In genomic region chr6:27318973-27319372, GRCh38 we compare ENCODE assay signal across 1 cellular context.
TF ChIP-seq lines count a peak whose summit lies in the region.

No MANE protein-coding gene starts in this region.

TF ChIP-seq in K562, 482 proteins besides CTCF, POLR2A, EP300 and RAD21:
- TF ChIP-seq TBP (optimal IDR thresholded peaks at IDR 0.05; ENCODE audit: low read depth, low read length) = peak; percentile 74
- TF ChIP-seq ZC3H4 (CRISPR knock-in tag; IDR thresholded peaks at IDR 0.05; ENCODE audit: borderline replicate concordance) = no peak
- no peak for TF ChIP-seq RFX5 (IDR thresholded peaks at IDR 0.05; ENCODE audit: low read depth, low read length)
- TF ChIP-seq NCOA4 (IDR thresholded peaks at IDR 0.05; ENCODE audit: partially characterized antibody) = no peak
- TF ChIP-seq THAP7 (CRISPR knock-in tag; IDR thresholded peaks at IDR 0.05) = no peak
- no peak for TF ChIP-seq MCM3 (IDR thresholded peaks at IDR 0.05)
- no peak for TF ChIP-seq ZNF165 (CRISPR knock-in tag; IDR thresholded peaks at IDR 0.05; ENCODE audit: borderline replicate concordance)
- TF ChIP-seq PML (IDR thresholded peaks at IDR 0.05; ENCODE audit: low read length) = peak; percentile 66; the same call in 1 of the 2 replicates
- no peak for TF ChIP-seq ZFP36 (IDR thresholded peaks at IDR 0.05; ENCODE audit: low read depth, low read length, partially characterized antibody)
- no peak for TF ChIP-seq ZNF696 (CRISPR knock-in tag; conservative IDR thresholded peaks at IDR 0.05)
- no peak for TF ChIP-seq BRD9 (IDR thresholded peaks at IDR 0.05; ENCODE audit: low read depth, partially characterized antibody)
- peak; percentile 28; the same call in 1 of the 2 replicates for TF ChIP-seq CTBP1 (IDR thresholded peaks at IDR 0.05; ENCODE audit: borderline replicate concordance)
- TF ChIP-seq, protein P1, sequence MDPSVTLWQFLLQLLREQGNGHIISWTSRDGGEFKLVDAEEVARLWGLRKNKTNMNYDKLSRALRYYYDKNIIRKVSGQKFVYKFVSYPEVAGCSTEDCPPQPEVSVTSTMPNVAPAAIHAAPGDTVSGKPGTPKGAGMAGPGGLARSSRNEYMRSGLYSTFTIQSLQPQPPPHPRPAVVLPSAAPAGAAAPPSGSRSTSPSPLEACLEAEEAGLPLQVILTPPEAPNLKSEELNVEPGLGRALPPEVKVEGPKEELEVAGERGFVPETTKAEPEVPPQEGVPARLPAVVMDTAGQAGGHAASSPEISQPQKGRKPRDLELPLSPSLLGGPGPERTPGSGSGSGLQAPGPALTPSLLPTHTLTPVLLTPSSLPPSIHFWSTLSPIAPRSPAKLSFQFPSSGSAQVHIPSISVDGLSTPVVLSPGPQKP (CRISPR knock-in tag; IDR thresholded peaks at IDR 0.05) = no peak
- no peak for TF ChIP-seq SNIP1 (IDR thresholded peaks at IDR 0.05; ENCODE audit: low read depth)
- 0 out of 2 replicates have a peak, but pooled peaks have one; percentile 23 for TF ChIP-seq RBFOX2 (IDR thresholded peaks at IDR 0.05; ENCODE audit: low read depth, low read length)
- TF ChIP-seq DACH1 (IDR thresholded peaks at IDR 0.05; ENCODE audit: partially characterized antibody) = no peak
- TF ChIP-seq NFE2 (IDR thresholded peaks at IDR 0.05; ENCODE audit: low read depth) = peak; percentile 58; the same call in 1 of the 2 replicates
- TF ChIP-seq LEF1 (IDR thresholded peaks at IDR 0.05) = no peak
- no peak for TF ChIP-seq ZNF324 (CRISPR knock-in tag; IDR thresholded peaks at IDR 0.05)
- TF ChIP-seq NR3C1 (CRISPR knock-in tag; IDR thresholded peaks at IDR 0.05) = no peak
- TF ChIP-seq SFPQ (IDR thresholded peaks at IDR 0.05; ENCODE audit: low read depth, low read length) = no peak
- TF ChIP-seq, protein P2, sequence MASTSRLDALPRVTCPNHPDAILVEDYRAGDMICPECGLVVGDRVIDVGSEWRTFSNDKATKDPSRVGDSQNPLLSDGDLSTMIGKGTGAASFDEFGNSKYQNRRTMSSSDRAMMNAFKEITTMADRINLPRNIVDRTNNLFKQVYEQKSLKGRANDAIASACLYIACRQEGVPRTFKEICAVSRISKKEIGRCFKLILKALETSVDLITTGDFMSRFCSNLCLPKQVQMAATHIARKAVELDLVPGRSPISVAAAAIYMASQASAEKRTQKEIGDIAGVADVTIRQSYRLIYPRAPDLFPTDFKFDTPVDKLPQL (IDR thresholded peaks at IDR 0.05; ENCODE audit: extremely low read depth, insufficient read length) = peak; percentile 60
- TF ChIP-seq AFF4 (CRISPR knock-in tag; IDR thresholded peaks at IDR 0.05) = no peak
- no peak for TF ChIP-seq SRSF7 (optimal IDR thresholded peaks at IDR 0.05; ENCODE audit: low read depth, low read length)
- TF ChIP-seq FOXK1 (CRISPR knock-in tag; IDR thresholded peaks at IDR 0.05; ENCODE audit: borderline replicate concordance) = no peak
- 0 out of 2 replicates have a peak, but pooled peaks have one; percentile 23 for TF ChIP-seq GATAD2B (IDR thresholded peaks at IDR 0.05; ENCODE audit: borderline replicate concordance)
- no peak for TF ChIP-seq ZKSCAN8 (CRISPR knock-in tag; IDR thresholded peaks at IDR 0.05)
- no peak for TF ChIP-seq POLR2G (IDR thresholded peaks at IDR 0.05; ENCODE audit: low read depth, low read length)
- no peak for TF ChIP-seq ETV1 (tag; conservative IDR thresholded peaks at IDR 0.05; ENCODE audit: low read depth)
- TF ChIP-seq, protein P3, sequence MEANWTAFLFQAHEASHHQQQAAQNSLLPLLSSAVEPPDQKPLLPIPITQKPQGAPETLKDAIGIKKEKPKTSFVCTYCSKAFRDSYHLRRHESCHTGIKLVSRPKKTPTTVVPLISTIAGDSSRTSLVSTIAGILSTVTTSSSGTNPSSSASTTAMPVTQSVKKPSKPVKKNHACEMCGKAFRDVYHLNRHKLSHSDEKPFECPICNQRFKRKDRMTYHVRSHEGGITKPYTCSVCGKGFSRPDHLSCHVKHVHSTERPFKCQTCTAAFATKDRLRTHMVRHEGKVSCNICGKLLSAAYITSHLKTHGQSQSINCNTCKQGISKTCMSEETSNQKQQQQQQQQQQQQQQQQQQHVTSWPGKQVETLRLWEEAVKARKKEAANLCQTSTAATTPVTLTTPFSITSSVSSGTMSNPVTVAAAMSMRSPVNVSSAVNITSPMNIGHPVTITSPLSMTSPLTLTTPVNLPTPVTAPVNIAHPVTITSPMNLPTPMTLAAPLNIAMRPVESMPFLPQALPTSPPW (CRISPR knock-in tag; IDR thresholded peaks at IDR 0.05) = no peak
- TF ChIP-seq, protein P4, sequence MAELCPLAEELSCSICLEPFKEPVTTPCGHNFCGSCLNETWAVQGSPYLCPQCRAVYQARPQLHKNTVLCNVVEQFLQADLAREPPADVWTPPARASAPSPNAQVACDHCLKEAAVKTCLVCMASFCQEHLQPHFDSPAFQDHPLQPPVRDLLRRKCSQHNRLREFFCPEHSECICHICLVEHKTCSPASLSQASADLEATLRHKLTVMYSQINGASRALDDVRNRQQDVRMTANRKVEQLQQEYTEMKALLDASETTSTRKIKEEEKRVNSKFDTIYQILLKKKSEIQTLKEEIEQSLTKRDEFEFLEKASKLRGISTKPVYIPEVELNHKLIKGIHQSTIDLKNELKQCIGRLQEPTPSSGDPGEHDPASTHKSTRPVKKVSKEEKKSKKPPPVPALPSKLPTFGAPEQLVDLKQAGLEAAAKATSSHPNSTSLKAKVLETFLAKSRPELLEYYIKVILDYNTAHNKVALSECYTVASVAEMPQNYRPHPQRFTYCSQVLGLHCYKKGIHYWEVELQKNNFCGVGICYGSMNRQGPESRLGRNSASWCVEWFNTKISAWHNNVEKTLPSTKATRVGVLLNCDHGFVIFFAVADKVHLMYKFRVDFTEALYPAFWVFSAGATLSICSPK (IDR thresholded peaks at IDR 0.05; ENCODE audit: borderline replicate concordance) = no peak
- TF ChIP-seq POLR2AphosphoS5 (IDR thresholded peaks at IDR 0.05; ENCODE audit: control insufficient read depth, insufficient read depth, low read depth, low read length) = peak; percentile 53; the same call in 1 of the 2 replicates
- TF ChIP-seq TEAD4 (IDR thresholded peaks at IDR 0.05; ENCODE audit: low read length) = peak; percentile 34; the same call in 1 of the 2 replicates
- TF ChIP-seq TEAD4 (CRISPR knock-in tag; IDR thresholded peaks at IDR 0.05; ENCODE audit: borderline replicate concordance) = no peak
- no peak for TF ChIP-seq SAFB (IDR thresholded peaks at IDR 0.05; ENCODE audit: borderline replicate concordance, low read depth, low read length)
- TF ChIP-seq, protein P5, sequence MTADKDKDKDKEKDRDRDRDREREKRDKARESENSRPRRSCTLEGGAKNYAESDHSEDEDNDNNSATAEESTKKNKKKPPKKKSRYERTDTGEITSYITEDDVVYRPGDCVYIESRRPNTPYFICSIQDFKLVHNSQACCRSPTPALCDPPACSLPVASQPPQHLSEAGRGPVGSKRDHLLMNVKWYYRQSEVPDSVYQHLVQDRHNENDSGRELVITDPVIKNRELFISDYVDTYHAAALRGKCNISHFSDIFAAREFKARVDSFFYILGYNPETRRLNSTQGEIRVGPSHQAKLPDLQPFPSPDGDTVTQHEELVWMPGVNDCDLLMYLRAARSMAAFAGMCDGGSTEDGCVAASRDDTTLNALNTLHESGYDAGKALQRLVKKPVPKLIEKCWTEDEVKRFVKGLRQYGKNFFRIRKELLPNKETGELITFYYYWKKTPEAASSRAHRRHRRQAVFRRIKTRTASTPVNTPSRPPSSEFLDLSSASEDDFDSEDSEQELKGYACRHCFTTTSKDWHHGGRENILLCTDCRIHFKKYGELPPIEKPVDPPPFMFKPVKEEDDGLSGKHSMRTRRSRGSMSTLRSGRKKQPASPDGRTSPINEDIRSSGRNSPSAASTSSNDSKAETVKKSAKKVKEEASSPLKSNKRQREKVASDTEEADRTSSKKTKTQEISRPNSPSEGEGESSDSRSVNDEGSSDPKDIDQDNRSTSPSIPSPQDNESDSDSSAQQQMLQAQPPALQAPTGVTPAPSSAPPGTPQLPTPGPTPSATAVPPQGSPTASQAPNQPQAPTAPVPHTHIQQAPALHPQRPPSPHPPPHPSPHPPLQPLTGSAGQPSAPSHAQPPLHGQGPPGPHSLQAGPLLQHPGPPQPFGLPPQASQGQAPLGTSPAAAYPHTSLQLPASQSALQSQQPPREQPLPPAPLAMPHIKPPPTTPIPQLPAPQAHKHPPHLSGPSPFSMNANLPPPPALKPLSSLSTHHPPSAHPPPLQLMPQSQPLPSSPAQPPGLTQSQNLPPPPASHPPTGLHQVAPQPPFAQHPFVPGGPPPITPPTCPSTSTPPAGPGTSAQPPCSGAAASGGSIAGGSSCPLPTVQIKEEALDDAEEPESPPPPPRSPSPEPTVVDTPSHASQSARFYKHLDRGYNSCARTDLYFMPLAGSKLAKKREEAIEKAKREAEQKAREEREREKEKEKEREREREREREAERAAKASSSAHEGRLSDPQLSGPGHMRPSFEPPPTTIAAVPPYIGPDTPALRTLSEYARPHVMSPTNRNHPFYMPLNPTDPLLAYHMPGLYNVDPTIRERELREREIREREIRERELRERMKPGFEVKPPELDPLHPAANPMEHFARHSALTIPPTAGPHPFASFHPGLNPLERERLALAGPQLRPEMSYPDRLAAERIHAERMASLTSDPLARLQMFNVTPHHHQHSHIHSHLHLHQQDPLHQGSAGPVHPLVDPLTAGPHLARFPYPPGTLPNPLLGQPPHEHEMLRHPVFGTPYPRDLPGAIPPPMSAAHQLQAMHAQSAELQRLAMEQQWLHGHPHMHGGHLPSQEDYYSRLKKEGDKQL (CRISPR knock-in tag; IDR thresholded peaks at IDR 0.05; ENCODE audit: borderline replicate concordance) = no peak
- peak; percentile 19; the same call in 1 of the 2 replicates for TF ChIP-seq MAFF (IDR thresholded peaks at IDR 0.05; ENCODE audit: low read length)
- TF ChIP-seq ATF4 (CRISPR knock-in tag; IDR thresholded peaks at IDR 0.05) = no peak
- TF ChIP-seq ETV5 (CRISPR knock-in tag; IDR thresholded peaks at IDR 0.05; ENCODE audit: low read depth) = no peak
- 0 out of 2 replicates have a peak, but pooled peaks have one; percentile 8 for TF ChIP-seq MAFG (tag; conservative IDR thresholded peaks at IDR 0.05)
- no peak for TF ChIP-seq ZNF780A (CRISPR knock-in tag; IDR thresholded peaks at IDR 0.05)
- no peak for TF ChIP-seq ZNF431 (CRISPR knock-in tag; IDR thresholded peaks at IDR 0.05)
- TF ChIP-seq PHF21A (IDR thresholded peaks at IDR 0.05; ENCODE audit: borderline replicate concordance, low read depth) = no peak
- TF ChIP-seq KHSRP (IDR thresholded peaks at IDR 0.05) = no peak
- no peak for TF ChIP-seq ZNF217 (CRISPR knock-in tag; IDR thresholded peaks at IDR 0.05)
- 0 out of 2 replicates have a peak, but pooled peaks have one; percentile 24 for TF ChIP-seq C11orf30 (IDR thresholded peaks at IDR 0.05; ENCODE audit: low read depth)
